ENCODE assay signal across 1 cellular context in genomic region chr11:9005087-9005486, GRCh38.
A peak's percentile ranks its signal among the peaks of the same experiment; 100 is the strongest.
TF ChIP-seq lines count a peak whose summit lies in the region.

No MANE protein-coding gene starts in this region.

TF ChIP-seq in HepG2, 621 proteins besides CTCF, POLR2A, EP300 and RAD21:
- TF ChIP-seq EZH2 (conservative IDR thresholded peaks at IDR 0.05; ENCODE audit: low read depth, low read length) (0 out of 2 replicates have a peak, but pooled peaks have one; percentile 45), ZSCAN5A (CRISPR knock-in tag; IDR thresholded peaks at IDR 0.05; ENCODE audit: borderline replicate concordance) (no peak)
